23 cellular contexts compared by ENCODE assay signal in genomic region chr7:110645616-110646015, GRCh38.
"Had no signal": no experiment of that assay in that cellular context is flagged by ENCODE, and none has a peak within 500 bp of the region (broad histone marks: within the 10 kb centered on the region; RNA-seq: fewer than 3 reads in every experiment).

No MANE protein-coding gene starts in this region.

- ATAC-seq: natural killer cell; pancreas; right cardiac atrium; right lobe of liver; stimulated activated effector memory CD8-positive, alpha-beta T cell treated with anti-CD3 and anti-CD28 coated beads, Interleukin-12 subunit alpha, Interleukin-12 subunit beta, amount 100 ng/mL, for 72 hours; stimulated activated naive B cell treated with anti-CD40 and anti-IgM and Interleukin-4, amounts not matched to agents 10 μg/mL and 1 μg/mL and 100 μg/mL, for 72 hours had no signal

- H3K27ac ChIP-seq: neutrophil, pancreas, prostate gland, right lobe of liver, sigmoid colon, stomach, thoracic aorta, thyroid gland, tibial nerve, upper lobe of left lung, vagina had no signal

- H3K4me3 ChIP-seq: pancreas, prostate gland, right lobe of liver, sigmoid colon, stomach, thoracic aorta, thyroid gland, tibial nerve, upper lobe of left lung, vagina had no signal

- H3K27me3 ChIP-seq: neutrophil, pancreas, right lobe of liver, sigmoid colon, stomach, thyroid gland, tibial nerve, upper lobe of left lung, vagina had no signal

- H3K36me3 ChIP-seq: neutrophil, pancreas, prostate gland, right lobe of liver, sigmoid colon, stomach, thoracic aorta, thyroid gland, tibial nerve, upper lobe of left lung, vagina had no signal

- DNase-seq: natural killer cell; nucleus accumbens; pancreas; right cardiac atrium; right lobe of liver; sigmoid colon; small intestine; stimulated activated CD4-positive, alpha-beta T cell treated with anti-CD3 and anti-CD28 coated beads, Interleukin-15, amount 100 ng/mL, for 24 hours; stimulated activated CD4-positive, alpha-beta T cell treated with anti-CD3 and anti-CD28 coated beads, Interleukin-2, amount 100 ng/mL, for 24 hours; stimulated activated CD4-positive, alpha-beta T cell treated with anti-CD3 and anti-CD28 coated beads, Interleukin-2, amount 100 ng/mL, for 48 hours; stimulated activated CD4-positive, alpha-beta T cell treated with anti-CD3 and anti-CD28 coated beads, Interleukin-4, amount 100 ng/mL, for 24 hours; stimulated activated naive B cell treated with anti-CD40 and anti-IgM and Interleukin-4, amounts not matched to agents 10 μg/mL and 1 μg/mL and 100 μg/mL, for 72 hours; stimulated activated naive CD4-positive, alpha-beta T cell treated with Interleukin-2 at 50 U/mL for 16 hours; stomach; thyroid gland; trophoblast cell; upper lobe of left lung had no signal

- H3K4me1 ChIP-seq: pancreas, prostate gland, right lobe of liver, sigmoid colon, stomach, thyroid gland, tibial nerve, upper lobe of left lung, vagina had no signal

- H3K9me3 ChIP-seq: neutrophil, pancreas, prostate gland, right lobe of liver, sigmoid colon, stomach, thoracic aorta, thyroid gland, tibial nerve, upper lobe of left lung, vagina had no signal
